Comparison of ENCODE assay signal across 23 cellular contexts in genomic region chr6:79064635-79065034, GRCh38. TPM values are rescaled to one million over a fixed set of nuclear protein-coding genes. Genes with fewer than 3 reads are reported as not detected.
DNase-seq lines count a peak whose midpoint lies in the region; ATAC-seq and TF ChIP-seq lines count a peak whose summit lies in the region.
"Had no signal": no experiment of that assay in that cellular context is flagged by ENCODE, and none has a peak within 500 bp of the region (broad histone marks: within the 10 kb centered on the region; RNA-seq: fewer than 3 reads in every experiment).

No MANE protein-coding gene starts in this region.

- peaks cover 32 to 37% of the 10 kb centered on the region in 2 experiments for H3K79me1 ChIP-seq in IMR-90 (ENCODE audit: low read depth in 1 of 2, low read length in 2 of 2)

- H3K4me2 ChIP-seq in IMR-90 (ENCODE audit: low read depth, low read length) (0 out of 2 replicates have a peak overlapping the region, but pooled peaks have one; percentile 35), neural progenitor cell (no peak overlapping the region)
- H3K4me2 ChIP-seq: A549, PC-9 had no signal

- no peak overlapping the region for H4K8ac ChIP-seq in IMR-90 (ENCODE audit: low read depth in 2 of 2, low read length in 2 of 2)

- H3K27ac Mint-ChIP-seq in neural progenitor cell: no peak overlapping the region
- H3K27ac Mint-ChIP-seq: naive thymus-derived CD8-positive, alpha-beta T cell; stimulated activated effector memory CD8-positive, alpha-beta T cell treated with anti-CD3 and anti-CD28 coated beads, Interleukin-12 subunit alpha, Interleukin-12 subunit beta, amount 100 ng/mL, for 72 hours; T-helper 1 cell treated with Interleukin-12 subunit alpha and Interleukin-12 subunit beta and Interleukin-4 antibody, amounts not matched to agents 30 μg/mL and 1 μg/mL, for 36 hours had no signal

- dilution Hi-C loops in IMR-90 (cut with HindIII; ENCODE audit: low sequenced_read_pairs, unreplicated experiment): no loop called here

- H3K27me3 ChIP-seq in IMR-90 (ENCODE audit: control insufficient read depth, insufficient read depth, low read length) (no peaks in the 10 kb centered on the region), neural progenitor cell (no peaks in the 10 kb centered on the region)
- H3K27me3 ChIP-seq: BE2C, colonic mucosa had no signal

- H2BK20ac ChIP-seq in IMR-90 (ENCODE audit: low read depth, low read length): no peak overlapping the region

- no peak overlapping the region for H3K23ac ChIP-seq in IMR-90 (ENCODE audit: low read depth, low read length)

- DNase-seq in Right ventricle myocardium superior (no peak), cardiac septum (ENCODE audit: low spot score) (no peak), IMR-90 (no peak), neural progenitor cell (ENCODE audit: low spot score) (no peak), NCI-H1436 (lab: John Stamatoyannopoulos, UW) (no peak), NCI-H2029 treated with DMSO at 0.1 percent for 48 hours (lab: John Stamatoyannopoulos, UW) (no peak)
- DNase-seq in activated CD8-positive, alpha-beta memory T cell treated with anti-CD3 and anti-CD28 coated beads, Interleukin-2, amount 50 U/mL, for 48 hours: no peak
- DNase-seq: activated CD4-positive, alpha-beta T cell treated with anti-CD3 and anti-CD28 coated beads, Interleukin-2, amount 50 U/mL, for 1 hour; activated CD8-positive, alpha-beta memory T cell treated with anti-CD3 and anti-CD28 coated beads, Interleukin-2, amount 50 U/mL, for 4 hours; activated effector memory CD4-positive, alpha-beta T cell treated with anti-CD3 and anti-CD28 coated beads, Interleukin-2, amount 50 U/mL, for 16 hours; BE2C; Caco-2; colonic mucosa; DND-41; naive thymus-derived CD8-positive, alpha-beta T cell; NCI-H1417; NCI-H526; PC-9 had no signal

- peaks cover 23% of the 10 kb centered on the region for H3K36me3 Mint-ChIP-seq in neural progenitor cell

- no peaks in the 10 kb centered on the region for H3K9me3 Mint-ChIP-seq in neural progenitor cell
- H3K9me3 Mint-ChIP-seq: naive thymus-derived CD8-positive, alpha-beta T cell; stimulated activated effector memory CD8-positive, alpha-beta T cell treated with anti-CD3 and anti-CD28 coated beads, Interleukin-12 subunit alpha, Interleukin-12 subunit beta, amount 100 ng/mL, for 72 hours; T-helper 1 cell treated with Interleukin-12 subunit alpha and Interleukin-12 subunit beta and Interleukin-4 antibody, amounts not matched to agents 30 μg/mL and 1 μg/mL, for 36 hours had no signal

- H3K9me3 ChIP-seq in IMR-90 (ENCODE audit: control insufficient read depth, insufficient read depth, low read length) (no peaks in the 10 kb centered on the region), neural progenitor cell (ENCODE audit: low read depth) (no peaks in the 10 kb centered on the region)
- H3K9me3 ChIP-seq: A549, BE2C, Caco-2, colonic mucosa, thoracic aorta had no signal

- no peak overlapping the region for H3K14ac ChIP-seq in IMR-90 (replicated peaks; ENCODE audit: low read depth, low read length)

- no TSS peak for BruUV-seq in IMR-90 (replicated peaks; lab: Mats Ljungman, UMichigan)

- no peak overlapping the region for H3K18ac ChIP-seq in IMR-90 (ENCODE audit: low read depth, low read length)

- CTCF ChIA-PET in IMR-90 (lab: Yijun Ruan, JAX): no interaction called here

- no peak overlapping the region for H3K4me3 ChIP-seq in IMR-90 (ENCODE audit: insufficient read depth, low read depth, low read length)
- H3K4me3 ChIP-seq in neural progenitor cell: no peak overlapping the region
- H3K4me3 ChIP-seq: A549, colonic mucosa, PC-9, thoracic aorta had no signal

- no peak overlapping the region for H2BK120ac ChIP-seq in IMR-90 (ENCODE audit: low read depth, low read length)

- H3K27me3 Mint-ChIP-seq in neural progenitor cell (ENCODE audit: insufficient read depth, low read depth): no peaks in the 10 kb centered on the region
- H3K27me3 Mint-ChIP-seq: naive thymus-derived CD8-positive, alpha-beta T cell had no signal

- no peak overlapping the region for H2BK15ac ChIP-seq in IMR-90 (ENCODE audit: low read depth, low read length)

- no peak overlapping the region for H4K5ac ChIP-seq in IMR-90 (ENCODE audit: low read depth, low read length)

- in situ Hi-C loops in IMR-90 (cut with MboI; ENCODE audit: low sequenced_read_pairs): loop anchor here (10.0 kb wide), 1 partner anchor 480 kb away; no protein-coding TSS in a partner anchor

- no peak overlapping the region for H3K4me3 Mint-ChIP-seq in neural progenitor cell
- H3K4me3 Mint-ChIP-seq: naive thymus-derived CD8-positive, alpha-beta T cell; stimulated activated effector memory CD8-positive, alpha-beta T cell treated with anti-CD3 and anti-CD28 coated beads, Interleukin-12 subunit alpha, Interleukin-12 subunit beta, amount 100 ng/mL, for 72 hours; T-helper 1 cell treated with Interleukin-12 subunit alpha and Interleukin-12 subunit beta and Interleukin-4 antibody, amounts not matched to agents 30 μg/mL and 1 μg/mL, for 36 hours had no signal

- H3K4ac ChIP-seq in IMR-90 (ENCODE audit: low read depth, low read length): no peak overlapping the region

- TF ChIP-seq RAD21 in IMR-90 (IDR thresholded peaks at IDR 0.05; ENCODE audit: low read length): no peak

- H2AK5ac ChIP-seq in IMR-90 (ENCODE audit: low read depth, low read length): no peak overlapping the region

- no peak overlapping the region for H4K91ac ChIP-seq in IMR-90 (ENCODE audit: insufficient read depth, low read depth, low read length)

- intact Hi-C loops in Right ventricle myocardium superior (cut with DNase I): no loop called here
- intact Hi-C loops in cardiac septum (cut with DNase I): no loop called here
- intact Hi-C loops in IMR-90 (cut with micrococcal nuclease): loop anchor here (5.0 kb wide), 1 partner anchor 67 kb away; no protein-coding TSS in a partner anchor

- H3F3A ChIP-seq in neural progenitor cell (ENCODE audit: low read depth): no peaks in the 10 kb centered on the region

- H2AK9ac ChIP-seq in IMR-90 (replicated peaks; ENCODE audit: low read depth, low read length, poor library complexity): no peak overlapping the region

- no peak for TF ChIP-seq CTCF in IMR-90 (conservative IDR thresholded peaks at IDR 0.05; ENCODE audit: low read depth, low read length)
- no peak for TF ChIP-seq CTCF in neural progenitor cell (IDR thresholded peaks at IDR 0.05)

- H3K4me1 ChIP-seq in IMR-90 (ENCODE audit: control insufficient read depth, insufficient read depth, low read length) (peaks cover 7% of the 10 kb centered on the region), neural progenitor cell (peaks cover 11% of the 10 kb centered on the region)
- H3K4me1 ChIP-seq: A549, BE2C, Caco-2, colonic mucosa had no signal

- H2BK5ac ChIP-seq in IMR-90 (ENCODE audit: low read depth, low read length, poor library complexity, severe bottlenecking): no peak overlapping the region

- H3K36me3 ChIP-seq in IMR-90 (ENCODE audit: control insufficient read depth, insufficient read depth, low read length): peaks cover 3% of the 10 kb centered on the region
- H3K36me3 ChIP-seq in neural progenitor cell: peaks cover 22% of the 10 kb centered on the region
- H3K36me3 ChIP-seq: thoracic aorta had no signal

- peaks cover 2% of the 10 kb centered on the region for H3K4me1 Mint-ChIP-seq in neural progenitor cell

- no peak overlapping the region for H3K56ac ChIP-seq in IMR-90 (ENCODE audit: extremely low read depth, insufficient read depth, low read length)

- H2AFZ ChIP-seq in IMR-90 (replicated peaks; ENCODE audit: low read length, poor library complexity) (no peak overlapping the region), neural progenitor cell (replicated peaks) (no peak overlapping the region)
- H2AFZ ChIP-seq: PC-9 had no signal

- ATAC-seq in Right ventricle myocardium superior (ENCODE audit: poor library complexity): peak; percentile 28
- ATAC-seq in GM21786 (IDR thresholded peaks at IDR 0.05; ENCODE audit: unreplicated experiment): peak; percentile 57
- no peak for ATAC-seq in IMR-90 (ENCODE audit: low read depth)
- ATAC-seq: A549; naive thymus-derived CD8-positive, alpha-beta T cell; stimulated activated effector memory CD8-positive, alpha-beta T cell treated with anti-CD3 and anti-CD28 coated beads, Interleukin-12 subunit alpha, Interleukin-12 subunit beta, amount 100 ng/mL, for 72 hours had no signal

- peaks cover 100% of the 10 kb centered on the region for H3K79me2 ChIP-seq in neural progenitor cell (ENCODE audit: low read depth)

- H3K27ac ChIP-seq in IMR-90 (ENCODE audit: insufficient read depth, low read length) (no peak overlapping the region), neural progenitor cell (peak overlapping the region; percentile 15)
- H3K27ac ChIP-seq: A549, colonic mucosa, PC-9, thoracic aorta had no signal

- H3K9me1 ChIP-seq in IMR-90 (ENCODE audit: insufficient read depth, low read length): peaks cover 2% of the 10 kb centered on the region; the same call in 1 of the 2 replicates

- POLR2A ChIA-PET in IMR-90 (lab: Charles Lee; ENCODE audit: unreplicated experiment): no interaction called here

- TF ChIP-seq POLR2A in IMR-90 (IDR thresholded peaks at IDR 0.05; ENCODE audit: low read depth, low read length): no peak

- H3K9ac ChIP-seq in IMR-90 (ENCODE audit: low read depth, low read length): no peak overlapping the region
- no peak overlapping the region for H3K9ac ChIP-seq in neural progenitor cell

- H4K20me1 ChIP-seq in IMR-90 (ENCODE audit: insufficient read depth, low read length) (no peaks in the 10 kb centered on the region; the same call in 1 of the 2 replicates), neural progenitor cell (ENCODE audit: low read depth) (peaks cover 92% of the 10 kb centered on the region)

TF ChIP-seq in IMR-90, 13 proteins besides CTCF, POLR2A, EP300 and RAD21 (continues in another document):
- TF ChIP-seq USF2 (IDR thresholded peaks at IDR 0.05; ENCODE audit: low read depth, low read length) (no peak), RCOR1 (IDR thresholded peaks at IDR 0.05; ENCODE audit: insufficient replicate concordance, low read length) (no peak), FOS (IDR thresholded peaks at IDR 0.05; ENCODE audit: low read depth, low read length) (no peak), SMC3 (IDR thresholded peaks at IDR 0.05; ENCODE audit: low read depth, low read length) (no peak), MAFK (IDR thresholded peaks at IDR 0.05; ENCODE audit: low read depth, low read length) (no peak), CHD1 (IDR thresholded peaks at IDR 0.05; ENCODE audit: low read depth, low read length) (no peak)

RNA-seq across cellular contexts. Expression of gene PHIP, which starts 13.4 kb away (rescaled TPM):
- total RNA-seq in Right ventricle myocardium superior: 13.3 TPM
- 16.8 TPM for total RNA-seq in cardiac septum
- 20.4 and 32.2 TPM in 2 replicates for total RNA-seq in IMR-90 (2012; rRNA removed)
- 2.7 and 3.4 TPM in 2 replicates for polyA plus RNA-seq in IMR-90 (2012; rRNA removed)
- polyA plus RNA-seq in IMR-90 (2012; cell fraction: cytosol; rRNA removed): 0.32 and 0.42 TPM in 2 replicates
- 0.83 and 7.2 TPM in 2 replicates for polyA plus RNA-seq in IMR-90 (2012; cell fraction: nucleus; rRNA removed; ENCODE audit: low replicate concordance)
- total RNA-seq in neural progenitor cell (ENCODE audit: low replicate concordance): 80.0 and 129 TPM in 2 replicates
